Comparison of ENCODE assay signal across 8 cellular contexts in genomic region chr7:42097756-42098155, GRCh38.
DNase-seq lines count a peak whose midpoint lies in the region; ATAC-seq, FAIRE-seq and TF ChIP-seq lines count a peak whose summit lies in the region.

No MANE protein-coding gene starts in this region.

- no peak overlapping the region for H3K4me3 Mint-ChIP-seq in astrocyte (ENCODE audit: unreplicated experiment)

- H3K4me1 ChIP-seq in A549 (no peaks in the 10 kb centered on the region), astrocyte (ENCODE audit: insufficient read depth, low read length) (peaks cover 13% of the 10 kb centered on the region), left lung (peaks cover 0 to 8% of the 10 kb centered on the region in 2 donors)

- no peak overlapping the region for H3K4me2 ChIP-seq in A549
- H3K4me2 ChIP-seq in astrocyte (ENCODE audit: low read length) = peak overlapping the region; percentile 5

- CTCF ChIA-PET in A549 (lab: Yijun Ruan, JAX) = no interaction called here

- H3K27me3 Mint-ChIP-seq in astrocyte (ENCODE audit: low read depth, unreplicated experiment) = no peaks in the 10 kb centered on the region

- H3K36me3 Mint-ChIP-seq in astrocyte (ENCODE audit: low read depth, unreplicated experiment) = peaks cover 13% of the 10 kb centered on the region

- H3K9me3 ChIP-seq in A549 (no peaks in the 10 kb centered on the region), astrocyte (ENCODE audit: insufficient read depth, low read depth, low read length) (no peaks in the 10 kb centered on the region), left lung (no peaks in the 10 kb centered on the region)

- H3K36me3 ChIP-seq in astrocyte (ENCODE audit: insufficient read depth, low read length) (no peaks in the 10 kb centered on the region), left lung (no peaks in the 10 kb centered on the region)

- WGBS in A549 (ENCODE audit: missing lambda C conversion rate) = 31% methylated on average over 5 of the region's 5 CpGs

- no peak for TF ChIP-seq EP300 in A549 (IDR thresholded peaks at IDR 0.05)

- H3K4me3 ChIP-seq in A549 (no peak overlapping the region), astrocyte (ENCODE audit: insufficient read depth, low read depth, low read length) (no peak overlapping the region), left lung (no peak overlapping the region)

- POLR2A ChIA-PET in A549 (lab: Yijun Ruan, JAX) = no interaction called here

- H3K27me3 ChIP-seq in astrocyte (ENCODE audit: insufficient read depth, low read length) (no peaks in the 10 kb centered on the region), left lung (no peaks in the 10 kb centered on the region)

- TF ChIP-seq POLR2A in A549 (IDR thresholded peaks at IDR 0.05; ENCODE audit: low read length) = no peak
- TF ChIP-seq POLR2A in GM12892 (IDR thresholded peaks at IDR 0.05; ENCODE audit: low read depth, low read length) = no peak

- TF ChIP-seq CTCF in A549 (IDR thresholded peaks at IDR 0.05) (no peak), astrocyte (IDR thresholded peaks at IDR 0.05; ENCODE audit: insufficient read depth, low read depth, low read length) (peak; percentile 37), left lung (IDR thresholded peaks at IDR 0.05) (no peak)

- DNase-seq in A549 (ENCODE audit: low read depth in 1 of 2, low spot score in 1 of 2) (peak in 1 of 2 experiments; percentile 11), HT1080 (ENCODE audit: low read depth) (peak; percentile 85), astrocyte (ENCODE audit: low read depth) (peak; percentile 82), left lung (no peak), GM12892 (ENCODE audit: insufficient read length) (no peak)
- no peak for DNase-seq in activated CD8-positive, alpha-beta memory T cell treated with anti-CD3 and anti-CD28 coated beads, Interleukin-2, amount 50 U/mL, for 4 hours
- no peak for DNase-seq in stimulated activated CD8-positive, alpha-beta memory T cell treated with anti-CD3 and anti-CD28 coated beads, Interleukin-4, amount 100 ng/mL, for 48 hours

- peaks cover 27% of the 10 kb centered on the region for H3K4me1 Mint-ChIP-seq in astrocyte (ENCODE audit: low read depth, unreplicated experiment)

- TF ChIP-seq RAD21 in A549 (conservative IDR thresholded peaks at IDR 0.05 in 1 of 2, IDR thresholded peaks at IDR 0.05 in 1 of 2) = no peak

- H3K79me2 ChIP-seq in astrocyte (ENCODE audit: insufficient read depth, low read length) = no peaks in the 10 kb centered on the region

- no peak for FAIRE-seq in A549 (lab: Jason Lieb, UNC)
- no peak for FAIRE-seq in astrocyte (lab: Jason Lieb, UNC)
- FAIRE-seq in GM12892 (lab: Jason Lieb, UNC) = no peak

- H2AFZ ChIP-seq in astrocyte (ENCODE audit: low read depth, low read length) = no peak overlapping the region

- H3K27ac ChIP-seq in A549 (no peak overlapping the region), astrocyte (ENCODE audit: low read depth, low read length) (no peak overlapping the region), left lung (no peak overlapping the region)

- peak; percentile 75 to 78; a peak in 4 of 6 replicates for ATAC-seq in A549
- peak; percentile 44 for ATAC-seq in left lung
- no peak for ATAC-seq in GM18519 (IDR thresholded peaks at IDR 0.05; ENCODE audit: low FRiP score, unreplicated experiment)

- no peak overlapping the region for H3K27ac Mint-ChIP-seq in astrocyte (ENCODE audit: unreplicated experiment)

- peaks cover 31% of the 10 kb centered on the region for H4K20me1 ChIP-seq in astrocyte (ENCODE audit: insufficient read depth, low read length)

- no peak overlapping the region for H3K9ac ChIP-seq in astrocyte (ENCODE audit: low read length)

- intact Hi-C loops in left lung (cut with DNase I) = no loop called here

- no peaks in the 10 kb centered on the region for H3K9me3 Mint-ChIP-seq in astrocyte (ENCODE audit: unreplicated experiment)

TF ChIP-seq in A549, 52 proteins besides CTCF, POLR2A, EP300 and RAD21:
- TF ChIP-seq SREBF2 (IDR thresholded peaks at IDR 0.05) (no peak), EHMT2 (IDR thresholded peaks at IDR 0.05; ENCODE audit: low read depth) (no peak), TP53 (CRISPR knock-in tag; IDR thresholded peaks at IDR 0.05) (no peak), CBX8 (IDR thresholded peaks at IDR 0.05) (no peak), RFX5 (IDR thresholded peaks at IDR 0.05) (no peak), HOXB13 (CRISPR knock-in tag; IDR thresholded peaks at IDR 0.05; ENCODE audit: low read depth) (no peak)
TF ChIP-seq in A549: peak in this region for 0.

Comparison
In these comparisons a context has a peak if more than half of its experiments do, and no peak if none do; other contexts are left out.
1. DNase-seq: peak in HT1080 (single experiment) and astrocyte (single experiment); none in left lung (0 of 2), activated CD8-positive, alpha-beta memory T cell treated with anti-CD3 and anti-CD28 coated beads, Interleukin-2, amount 50 U/mL, for 4 hours (single experiment), stimulated activated CD8-positive, alpha-beta memory T cell treated with anti-CD3 and anti-CD28 coated beads, Interleukin-4, amount 100 ng/mL, for 48 hours (single experiment) and GM12892 (single experiment).